Comparison of ENCODE assay signal across 1 cellular context in genomic region chr11:64225608-64226506, GRCh38.
A peak's percentile ranks its signal among the peaks of the same experiment; 100 is the strongest.
TF ChIP-seq lines count a peak whose summit lies in the region.

TSS of gene NUDT22 (plus strand) at chr11:64226274. CDS start at chr11:64226653, 379 bp downstream.
TSS of gene TRPT1 (minus strand) at chr11:64226186. CDS start at chr11:64225860, 326 bp downstream.

TF ChIP-seq in HepG2, 621 proteins besides CTCF, POLR2A, EP300 and RAD21 (continued from another document and continues in another):
- TF ChIP-seq, protein P1, sequence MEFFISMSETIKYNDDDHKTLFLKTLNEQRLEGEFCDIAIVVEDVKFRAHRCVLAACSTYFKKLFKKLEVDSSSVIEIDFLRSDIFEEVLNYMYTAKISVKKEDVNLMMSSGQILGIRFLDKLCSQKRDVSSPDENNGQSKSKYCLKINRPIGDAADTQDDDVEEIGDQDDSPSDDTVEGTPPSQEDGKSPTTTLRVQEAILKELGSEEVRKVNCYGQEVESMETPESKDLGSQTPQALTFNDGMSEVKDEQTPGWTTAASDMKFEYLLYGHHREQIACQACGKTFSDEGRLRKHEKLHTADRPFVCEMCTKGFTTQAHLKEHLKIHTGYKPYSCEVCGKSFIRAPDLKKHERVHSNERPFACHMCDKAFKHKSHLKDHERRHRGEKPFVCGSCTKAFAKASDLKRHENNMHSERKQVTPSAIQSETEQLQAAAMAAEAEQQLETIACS (CRISPR knock-in tag; IDR thresholded peaks at IDR 0.05) = no peak
- TF ChIP-seq ZNF879 (CRISPR knock-in tag; IDR thresholded peaks at IDR 0.05) = peak; percentile 81; the same call in 1 of the 2 replicates
- no peak for TF ChIP-seq TBX3 (IDR thresholded peaks at IDR 0.05; ENCODE audit: borderline replicate concordance)
- TF ChIP-seq ELF3 (CRISPR knock-in tag; IDR thresholded peaks at IDR 0.05) = peak; percentile 76
- TF ChIP-seq TCF12 (IDR thresholded peaks at IDR 0.05) = no peak
- peak; percentile 60 for TF ChIP-seq TCF12 (CRISPR knock-in tag; IDR thresholded peaks at IDR 0.05)
- TF ChIP-seq, protein P2, sequence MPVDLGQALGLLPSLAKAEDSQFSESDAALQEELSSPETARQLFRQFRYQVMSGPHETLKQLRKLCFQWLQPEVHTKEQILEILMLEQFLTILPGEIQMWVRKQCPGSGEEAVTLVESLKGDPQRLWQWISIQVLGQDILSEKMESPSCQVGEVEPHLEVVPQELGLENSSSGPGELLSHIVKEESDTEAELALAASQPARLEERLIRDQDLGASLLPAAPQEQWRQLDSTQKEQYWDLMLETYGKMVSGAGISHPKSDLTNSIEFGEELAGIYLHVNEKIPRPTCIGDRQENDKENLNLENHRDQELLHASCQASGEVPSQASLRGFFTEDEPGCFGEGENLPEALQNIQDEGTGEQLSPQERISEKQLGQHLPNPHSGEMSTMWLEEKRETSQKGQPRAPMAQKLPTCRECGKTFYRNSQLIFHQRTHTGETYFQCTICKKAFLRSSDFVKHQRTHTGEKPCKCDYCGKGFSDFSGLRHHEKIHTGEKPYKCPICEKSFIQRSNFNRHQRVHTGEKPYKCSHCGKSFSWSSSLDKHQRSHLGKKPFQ (CRISPR knock-in tag; IDR thresholded peaks at IDR 0.05; ENCODE audit: insufficient replicate concordance) = no peak
- no peak; the same call in 1 of the 2 replicates for TF ChIP-seq ZNF547 (CRISPR knock-in tag; IDR thresholded peaks at IDR 0.05)
- TF ChIP-seq ZNF333 (CRISPR knock-in tag; IDR thresholded peaks at IDR 0.05; ENCODE audit: borderline replicate concordance) = peak; percentile 55; the same call in 1 of the 2 replicates
- TF ChIP-seq, protein P3, sequence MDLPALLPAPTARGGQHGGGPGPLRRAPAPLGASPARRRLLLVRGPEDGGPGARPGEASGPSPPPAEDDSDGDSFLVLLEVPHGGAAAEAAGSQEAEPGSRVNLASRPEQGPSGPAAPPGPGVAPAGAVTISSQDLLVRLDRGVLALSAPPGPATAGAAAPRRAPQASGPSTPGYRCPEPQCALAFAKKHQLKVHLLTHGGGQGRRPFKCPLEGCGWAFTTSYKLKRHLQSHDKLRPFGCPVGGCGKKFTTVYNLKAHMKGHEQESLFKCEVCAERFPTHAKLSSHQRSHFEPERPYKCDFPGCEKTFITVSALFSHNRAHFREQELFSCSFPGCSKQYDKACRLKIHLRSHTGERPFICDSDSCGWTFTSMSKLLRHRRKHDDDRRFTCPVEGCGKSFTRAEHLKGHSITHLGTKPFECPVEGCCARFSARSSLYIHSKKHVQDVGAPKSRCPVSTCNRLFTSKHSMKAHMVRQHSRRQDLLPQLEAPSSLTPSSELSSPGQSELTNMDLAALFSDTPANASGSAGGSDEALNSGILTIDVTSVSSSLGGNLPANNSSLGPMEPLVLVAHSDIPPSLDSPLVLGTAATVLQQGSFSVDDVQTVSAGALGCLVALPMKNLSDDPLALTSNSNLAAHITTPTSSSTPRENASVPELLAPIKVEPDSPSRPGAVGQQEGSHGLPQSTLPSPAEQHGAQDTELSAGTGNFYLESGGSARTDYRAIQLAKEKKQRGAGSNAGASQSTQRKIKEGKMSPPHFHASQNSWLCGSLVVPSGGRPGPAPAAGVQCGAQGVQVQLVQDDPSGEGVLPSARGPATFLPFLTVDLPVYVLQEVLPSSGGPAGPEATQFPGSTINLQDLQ (CRISPR knock-in tag; IDR thresholded peaks at IDR 0.05) = no peak
- 0 out of 2 replicates have a peak, but pooled peaks have one; percentile 52 for TF ChIP-seq ZNF607 (CRISPR knock-in tag; IDR thresholded peaks at IDR 0.05; ENCODE audit: borderline replicate concordance)
- TF ChIP-seq ZNF614 (CRISPR knock-in tag; IDR thresholded peaks at IDR 0.05; ENCODE audit: borderline replicate concordance) = no peak
- no peak for TF ChIP-seq CEBPB (IDR thresholded peaks at IDR 0.05; ENCODE audit: borderline replicate concordance, low read depth, low read length)
- no peak for TF ChIP-seq ZNF629 (CRISPR knock-in tag; conservative IDR thresholded peaks at IDR 0.05)
- 0 out of 2 replicates have a peak, but pooled peaks have one; percentile 41 for TF ChIP-seq TFAP4 (IDR thresholded peaks at IDR 0.05; ENCODE audit: borderline replicate concordance, low read depth)
- peak; percentile 57; the same call in 1 of the 2 replicates for TF ChIP-seq ZNF770 (CRISPR knock-in tag; IDR thresholded peaks at IDR 0.05)
- no peak for TF ChIP-seq ZNF839 (CRISPR knock-in tag; IDR thresholded peaks at IDR 0.05; ENCODE audit: borderline replicate concordance)
- peak; percentile 67 for TF ChIP-seq HNF1B (CRISPR knock-in tag; IDR thresholded peaks at IDR 0.05)
- TF ChIP-seq HES4 (CRISPR knock-in tag; IDR thresholded peaks at IDR 0.05; ENCODE audit: borderline replicate concordance) = peak; percentile 65; the same call in 1 of the 2 replicates
- TF ChIP-seq TMF1 (CRISPR knock-in tag; IDR thresholded peaks at IDR 0.05; ENCODE audit: low read depth) = peak; percentile 59; the same call in 1 of the 2 replicates
- no peak for TF ChIP-seq HMG20A (CRISPR knock-in tag; IDR thresholded peaks at IDR 0.05; ENCODE audit: borderline replicate concordance)
- TF ChIP-seq GMEB2 (CRISPR knock-in tag; IDR thresholded peaks at IDR 0.05; ENCODE audit: low read depth) = peak; percentile 54; the same call in 1 of the 2 replicates
- no peak for TF ChIP-seq ADNP (CRISPR knock-in tag; IDR thresholded peaks at IDR 0.05)
- TF ChIP-seq, protein P4, sequence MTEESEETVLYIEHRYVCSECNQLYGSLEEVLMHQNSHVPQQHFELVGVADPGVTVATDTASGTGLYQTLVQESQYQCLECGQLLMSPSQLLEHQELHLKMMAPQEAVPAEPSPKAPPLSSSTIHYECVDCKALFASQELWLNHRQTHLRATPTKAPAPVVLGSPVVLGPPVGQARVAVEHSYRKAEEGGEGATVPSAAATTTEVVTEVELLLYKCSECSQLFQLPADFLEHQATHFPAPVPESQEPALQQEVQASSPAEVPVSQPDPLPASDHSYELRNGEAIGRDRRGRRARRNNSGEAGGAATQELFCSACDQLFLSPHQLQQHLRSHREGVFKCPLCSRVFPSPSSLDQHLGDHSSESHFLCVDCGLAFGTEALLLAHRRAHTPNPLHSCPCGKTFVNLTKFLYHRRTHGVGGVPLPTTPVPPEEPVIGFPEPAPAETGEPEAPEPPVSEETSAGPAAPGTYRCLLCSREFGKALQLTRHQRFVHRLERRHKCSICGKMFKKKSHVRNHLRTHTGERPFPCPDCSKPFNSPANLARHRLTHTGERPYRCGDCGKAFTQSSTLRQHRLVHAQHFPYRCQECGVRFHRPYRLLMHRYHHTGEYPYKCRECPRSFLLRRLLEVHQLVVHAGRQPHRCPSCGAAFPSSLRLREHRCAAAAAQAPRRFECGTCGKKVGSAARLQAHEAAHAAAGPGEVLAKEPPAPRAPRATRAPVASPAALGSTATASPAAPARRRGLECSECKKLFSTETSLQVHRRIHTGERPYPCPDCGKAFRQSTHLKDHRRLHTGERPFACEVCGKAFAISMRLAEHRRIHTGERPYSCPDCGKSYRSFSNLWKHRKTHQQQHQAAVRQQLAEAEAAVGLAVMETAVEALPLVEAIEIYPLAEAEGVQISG (CRISPR knock-in tag; IDR thresholded peaks at IDR 0.05) = peak; percentile 82
- no peak for TF ChIP-seq ZNF335 (CRISPR knock-in tag; IDR thresholded peaks at IDR 0.05)
- no peak; the same call in 1 of the 2 replicates for TF ChIP-seq ZBTB38 (CRISPR knock-in tag; IDR thresholded peaks at IDR 0.05)
- TF ChIP-seq DDIT3 (CRISPR knock-in tag; IDR thresholded peaks at IDR 0.05) = no peak
- TF ChIP-seq KAT8 (CRISPR knock-in tag; IDR thresholded peaks at IDR 0.05) = peak; percentile 86
- TF ChIP-seq ZBTB7B (CRISPR knock-in tag; IDR thresholded peaks at IDR 0.05) = peak; percentile 72
- no peak for TF ChIP-seq MAFF (IDR thresholded peaks at IDR 0.05; ENCODE audit: low read depth, low read length)
- TF ChIP-seq ZNF841 (CRISPR knock-in tag; IDR thresholded peaks at IDR 0.05; ENCODE audit: borderline replicate concordance) = no peak
- peak; percentile 39; the same call in 1 of the 2 replicates for TF ChIP-seq ZNF564 (CRISPR knock-in tag; IDR thresholded peaks at IDR 0.05)
- no peak for TF ChIP-seq PAX8 (CRISPR knock-in tag; IDR thresholded peaks at IDR 0.05; ENCODE audit: borderline replicate concordance)
- no peak for TF ChIP-seq NPAS2 (CRISPR knock-in tag; IDR thresholded peaks at IDR 0.05; ENCODE audit: borderline replicate concordance)
- TF ChIP-seq ZGPAT (CRISPR knock-in tag; IDR thresholded peaks at IDR 0.05) = peak; percentile 63; the same call in 1 of the 2 replicates
- TF ChIP-seq GZF1 (CRISPR knock-in tag; IDR thresholded peaks at IDR 0.05) = no peak
- TF ChIP-seq ZNF530 (CRISPR knock-in tag; IDR thresholded peaks at IDR 0.05; ENCODE audit: low read depth) = no peak
- TF ChIP-seq TP53 (CRISPR knock-in tag; conservative IDR thresholded peaks at IDR 0.05) = 0 out of 2 replicates have a peak, but pooled peaks have one; percentile 7
- TF ChIP-seq PITX1 (CRISPR knock-in tag; IDR thresholded peaks at IDR 0.05) = no peak
- no peak for TF ChIP-seq SMAD1 (CRISPR knock-in tag; IDR thresholded peaks at IDR 0.05; ENCODE audit: borderline replicate concordance, low read depth)
- no peak for TF ChIP-seq ATF4 (CRISPR knock-in tag; IDR thresholded peaks at IDR 0.05)
- no peak for TF ChIP-seq ZNF883 (CRISPR knock-in tag; IDR thresholded peaks at IDR 0.05; ENCODE audit: not compliant biosample characterization)
- no peak for TF ChIP-seq RFX3 (CRISPR knock-in tag; IDR thresholded peaks at IDR 0.05)
- peak; percentile 32; the same call in 1 of the 2 replicates for TF ChIP-seq MIXL1 (CRISPR knock-in tag; IDR thresholded peaks at IDR 0.05)
- TF ChIP-seq, protein P5, sequence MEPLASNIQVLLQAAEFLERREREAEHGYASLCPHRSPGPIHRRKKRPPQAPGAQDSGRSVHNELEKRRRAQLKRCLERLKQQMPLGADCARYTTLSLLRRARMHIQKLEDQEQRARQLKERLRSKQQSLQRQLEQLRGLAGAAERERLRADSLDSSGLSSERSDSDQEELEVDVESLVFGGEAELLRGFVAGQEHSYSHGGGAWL (CRISPR knock-in tag; IDR thresholded peaks at IDR 0.05) = no peak
- no peak for TF ChIP-seq MATR3 (CRISPR knock-in tag; IDR thresholded peaks at IDR 0.05)
